Comparison of ENCODE assay signal across 16 cellular contexts in the genomic region with DNA sequence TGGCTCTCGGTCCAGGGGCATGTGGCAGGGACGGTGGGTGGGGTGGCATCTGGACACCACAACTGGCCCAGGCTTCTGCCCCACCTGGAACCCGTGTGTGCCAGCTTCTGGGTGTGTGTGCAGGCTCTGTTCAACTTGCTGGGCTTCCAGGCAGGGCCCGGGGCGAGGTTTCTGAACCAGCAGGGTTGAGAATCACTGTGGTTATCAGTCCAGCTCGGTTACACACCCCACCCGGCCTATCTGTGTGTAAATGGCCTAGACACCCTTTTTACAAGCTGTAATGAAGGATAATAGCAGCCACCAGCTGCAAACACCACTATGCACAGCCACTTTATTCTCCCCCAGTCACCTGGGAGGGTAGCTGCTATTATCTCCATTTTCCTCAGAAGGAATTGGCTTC.
"Had no signal": no experiment of that assay in that cellular context is flagged by ENCODE, and none has a peak within 500 bp of the region (broad histone marks: within the 10 kb centered on the region; RNA-seq: fewer than 3 reads in every experiment).

No MANE protein-coding gene starts in this region.

- H3K36me3 Mint-ChIP-seq: natural killer cell treated with Interleukin-12 subunit alpha and Interleukin-12 subunit beta and Interleukin-15 and Interleukin-18, amount 100 ng/mL, for 72 hours had no signal

- H3K9me3 ChIP-seq: body of pancreas, lower lobe of right lung, prostate gland, right atrium auricular region, suprapubic skin had no signal

- ATAC-seq: activated CD8-positive, alpha-beta T cell treated with anti-CD3 and anti-CD28 coated beads for 36 hours; activated T-helper 17 cell treated with anti-CD3 and anti-CD28 coated beads, Interleukin-2, amount 50 U/mL, for 72 hours; body of pancreas; lower lobe of right lung; natural killer cell treated with Interleukin-12 subunit alpha and Interleukin-12 subunit beta and Interleukin-15 and Interleukin-18, amount 100 ng/mL, for 72 hours had no signal

- FAIRE-seq: TTC549 had no signal

- H3K4me1 Mint-ChIP-seq: activated B cell treated with CpG ODN at 0.5 μM for 24 hours; activated T-helper 17 cell treated with anti-CD3 and anti-CD28 coated beads, Interleukin-2, amount 50 U/mL, for 72 hours had no signal

- DNase-seq: activated B cell treated with CpG ODN at 0.5 μM for 24 hours; activated CD4-positive, alpha-beta T cell treated with anti-CD3 and anti-CD28 coated beads for 48 hours; activated naive CD4-positive, alpha-beta T cell; activated T-cell treated with anti-CD3 and anti-CD28 coated beads, Interleukin-2, amount 50 U/mL, for 1 hour; body of pancreas; foreskin fibroblast; lower lobe of right lung; trophoblast cell had no signal

- H3K27ac ChIP-seq: body of pancreas, lower lobe of right lung, prostate gland, right atrium auricular region, suprapubic skin had no signal

- H3K27ac Mint-ChIP-seq: activated B cell treated with CpG ODN at 0.5 μM for 24 hours; activated CD8-positive, alpha-beta T cell treated with anti-CD3 and anti-CD28 coated beads for 36 hours; activated T-helper 17 cell treated with anti-CD3 and anti-CD28 coated beads, Interleukin-2, amount 50 U/mL, for 72 hours; natural killer cell treated with Interleukin-12 subunit alpha and Interleukin-12 subunit beta and Interleukin-15 and Interleukin-18, amount 100 ng/mL, for 72 hours; stimulated activated naive CD8-positive, alpha-beta T cell treated with anti-CD3 and anti-CD28 coated beads, Interleukin-15, Interleukin-2, amounts not matched to agents 100 ng/mL and 50 ng/mL, for 24 hours had no signal

- H3K9me3 Mint-ChIP-seq: activated B cell treated with CpG ODN at 0.5 μM for 24 hours; activated CD8-positive, alpha-beta T cell treated with anti-CD3 and anti-CD28 coated beads for 36 hours; activated T-helper 17 cell treated with anti-CD3 and anti-CD28 coated beads, Interleukin-2, amount 50 U/mL, for 72 hours; natural killer cell treated with Interleukin-12 subunit alpha and Interleukin-12 subunit beta and Interleukin-15 and Interleukin-18, amount 100 ng/mL, for 72 hours; stimulated activated naive CD8-positive, alpha-beta T cell treated with anti-CD3 and anti-CD28 coated beads, Interleukin-15, Interleukin-2, amounts not matched to agents 100 ng/mL and 50 ng/mL, for 24 hours had no signal

- H3K4me3 Mint-ChIP-seq: activated B cell treated with CpG ODN at 0.5 μM for 24 hours; activated CD8-positive, alpha-beta T cell treated with anti-CD3 and anti-CD28 coated beads for 36 hours; activated T-helper 17 cell treated with anti-CD3 and anti-CD28 coated beads, Interleukin-2, amount 50 U/mL, for 72 hours; natural killer cell treated with Interleukin-12 subunit alpha and Interleukin-12 subunit beta and Interleukin-15 and Interleukin-18, amount 100 ng/mL, for 72 hours; stimulated activated naive CD8-positive, alpha-beta T cell treated with anti-CD3 and anti-CD28 coated beads, Interleukin-15, Interleukin-2, amounts not matched to agents 100 ng/mL and 50 ng/mL, for 24 hours had no signal

- H3K27me3 ChIP-seq: body of pancreas, right atrium auricular region, suprapubic skin had no signal

- H3K27me3 Mint-ChIP-seq: activated B cell treated with CpG ODN at 0.5 μM for 24 hours; activated CD8-positive, alpha-beta T cell treated with anti-CD3 and anti-CD28 coated beads for 36 hours; activated T-helper 17 cell treated with anti-CD3 and anti-CD28 coated beads, Interleukin-2, amount 50 U/mL, for 72 hours; natural killer cell treated with Interleukin-12 subunit alpha and Interleukin-12 subunit beta and Interleukin-15 and Interleukin-18, amount 100 ng/mL, for 72 hours had no signal

- H3K4me3 ChIP-seq: body of pancreas, lower lobe of right lung, prostate gland, right atrium auricular region, suprapubic skin had no signal

- H3K36me3 ChIP-seq: lower lobe of right lung, prostate gland, right atrium auricular region, suprapubic skin had no signal

- H3K4me1 ChIP-seq: body of pancreas, lower lobe of right lung, prostate gland, right atrium auricular region, suprapubic skin had no signal
